Comparison of ENCODE assay signal across 35 cellular contexts in genomic region chr3:140733623-140734022, GRCh38. TPM values are rescaled to one million over a fixed set of nuclear protein-coding genes. Genes with fewer than 3 reads are reported as not detected.
"Had no signal": no experiment of that assay in that cellular context is flagged by ENCODE, and none has a peak within 500 bp of the region (broad histone marks: within the 10 kb centered on the region; RNA-seq: fewer than 3 reads in every experiment).

No MANE protein-coding gene starts in this region.

- H3K79me2 ChIP-seq: parathyroid adenoma had no signal

- H3K36me3 Mint-ChIP-seq: natural killer cell; neural progenitor cell; stimulated activated memory B cell treated with anti-CD40 and anti-IgM and Interleukin-4, amounts not matched to agents 10 μg/mL and 1 μg/mL and 100 μg/mL, for 72 hours; type B pancreatic cell had no signal

- H3K4me2 ChIP-seq: neural progenitor cell, smooth muscle cell had no signal

- H3K36me3 ChIP-seq: neural progenitor cell, ovary, spleen, suprapubic skin, tibial artery, transverse colon, upper lobe of right lung, uterus had no signal

- H3K27ac ChIP-seq: neural progenitor cell, ovary, parathyroid adenoma, psoas muscle, skin epidermis, spleen, suprapubic skin, testis, tibial artery, transverse colon, upper lobe of right lung, uterus had no signal

- H2AFZ ChIP-seq: neural progenitor cell, parathyroid adenoma had no signal

- H3K4me1 Mint-ChIP-seq: natural killer cell; nephron; neural progenitor cell; stimulated activated memory B cell treated with anti-CD40 and anti-IgM and Interleukin-4, amounts not matched to agents 10 μg/mL and 1 μg/mL and 100 μg/mL, for 72 hours had no signal

- H3K4me3 ChIP-seq: neural progenitor cell, ovary, psoas muscle, skin epidermis, smooth muscle cell, spleen, suprapubic skin, testis, tibial artery, transverse colon, upper lobe of right lung, uterus had no signal

- H3K27me3 ChIP-seq: neural progenitor cell, ovary, testis, tibial artery, transverse colon, upper lobe of right lung, uterus had no signal

- H3K27ac Mint-ChIP-seq: natural killer cell; nephron; neural progenitor cell; progenitor cell of endocrine pancreas; stimulated activated memory B cell treated with anti-CD40 and anti-IgM and Interleukin-4, amounts not matched to agents 10 μg/mL and 1 μg/mL and 100 μg/mL, for 72 hours; stimulated activated naive CD8-positive, alpha-beta T cell treated with anti-CD3 and anti-CD28 coated beads, Interleukin-15, amount 100 ng/mL, for 72 hours; type B pancreatic cell had no signal

- DNase-seq: natural killer cell; occipital lobe; ovary; posterior cingulate gyrus; psoas muscle; right cardiac atrium; spleen; stimulated activated CD4-positive, alpha-beta T cell treated with anti-CD3 and anti-CD28 coated beads, Interleukin-12 subunit alpha, Interleukin-12 subunit beta, amount 100 ng/mL, for 4 hours; stimulated activated CD4-positive, alpha-beta T cell treated with anti-CD3 and anti-CD28 coated beads, Interleukin-1b, Interleukin-23, amount 100 ng/mL, for 48 hours; stimulated activated CD4-positive, alpha-beta T cell treated with anti-CD3 and anti-CD28 coated beads, Interleukin-4, amount 100 ng/mL, for 1 hour; stimulated activated CD4-positive, alpha-beta T cell treated with anti-CD3 and anti-CD28 coated beads, Interleukin-4, amount 100 ng/mL, for 4 hours; stimulated activated CD8-positive, alpha-beta memory T cell treated with anti-CD3 and anti-CD28 coated beads, Interleukin-4, amount 100 ng/mL, for 48 hours; stimulated activated naive CD4-positive, alpha-beta T cell; stimulated activated naive CD8-positive, alpha-beta T cell treated with anti-CD3 and anti-CD28 coated beads, Interleukin-15, amount 100 ng/mL, for 72 hours; stimulated activated naive CD8-positive, alpha-beta T cell treated with anti-CD3 and anti-CD28 coated beads, Interleukin-15, Interleukin-2, amounts not matched to agents 100 U/mL and 50 U/mL, for 24 hours; substantia nigra; testis; tibial artery; transverse colon; upper lobe of right lung; uterus had no signal

- H3K4me3 Mint-ChIP-seq: natural killer cell; nephron; neural progenitor cell; stimulated activated memory B cell treated with anti-CD40 and anti-IgM and Interleukin-4, amounts not matched to agents 10 μg/mL and 1 μg/mL and 100 μg/mL, for 72 hours; stimulated activated naive CD8-positive, alpha-beta T cell treated with anti-CD3 and anti-CD28 coated beads, Interleukin-15, amount 100 ng/mL, for 72 hours; type B pancreatic cell had no signal

- ATAC-seq: natural killer cell; psoas muscle; right cardiac atrium; sciatic nerve; stimulated activated memory B cell treated with anti-CD40 and anti-IgM and Interleukin-4, amounts not matched to agents 10 μg/mL and 1 μg/mL and 100 μg/mL, for 72 hours; stimulated activated naive CD8-positive, alpha-beta T cell treated with anti-CD3 and anti-CD28 coated beads, Interleukin-15, amount 100 ng/mL, for 72 hours; stimulated activated naive CD8-positive, alpha-beta T cell treated with anti-CD3 and anti-CD28 coated beads, Interleukin-15, Interleukin-2, amounts not matched to agents 100 U/mL and 50 U/mL, for 24 hours; upper lobe of right lung had no signal

- H3K9me3 Mint-ChIP-seq: neural progenitor cell; stimulated activated memory B cell treated with anti-CD40 and anti-IgM and Interleukin-4, amounts not matched to agents 10 μg/mL and 1 μg/mL and 100 μg/mL, for 72 hours; stimulated activated naive CD8-positive, alpha-beta T cell treated with anti-CD3 and anti-CD28 coated beads, Interleukin-15, amount 100 ng/mL, for 72 hours had no signal

- H3K4me1 ChIP-seq: neural progenitor cell, parathyroid adenoma, psoas muscle, spleen, suprapubic skin, testis, tibial artery, transverse colon, upper lobe of right lung, uterus had no signal

- H3K9me3 ChIP-seq: ovary, psoas muscle, spleen, suprapubic skin, testis, tibial artery, transverse colon, upper lobe of right lung, uterus had no signal

RNA-seq across cellular contexts. Expression of gene TRIM42, which starts 55.8 kb away (rescaled TPM):
- total RNA-seq: natural killer cell, occipital lobe, osteoblast, ovary, progenitor cell of endocrine pancreas, psoas muscle, renal cortical epithelial cell, right cardiac atrium, sciatic nerve, smooth muscle cell, spleen, suprapubic skin, transverse colon, upper lobe of right lung, urinary bladder, uterus had no signal
- polyA plus RNA-seq: neural cell, ovary, right cardiac atrium, smooth muscle cell, spleen, urinary bladder had no signal
